22 cellular contexts compared by ENCODE assay signal in the genomic region with DNA sequence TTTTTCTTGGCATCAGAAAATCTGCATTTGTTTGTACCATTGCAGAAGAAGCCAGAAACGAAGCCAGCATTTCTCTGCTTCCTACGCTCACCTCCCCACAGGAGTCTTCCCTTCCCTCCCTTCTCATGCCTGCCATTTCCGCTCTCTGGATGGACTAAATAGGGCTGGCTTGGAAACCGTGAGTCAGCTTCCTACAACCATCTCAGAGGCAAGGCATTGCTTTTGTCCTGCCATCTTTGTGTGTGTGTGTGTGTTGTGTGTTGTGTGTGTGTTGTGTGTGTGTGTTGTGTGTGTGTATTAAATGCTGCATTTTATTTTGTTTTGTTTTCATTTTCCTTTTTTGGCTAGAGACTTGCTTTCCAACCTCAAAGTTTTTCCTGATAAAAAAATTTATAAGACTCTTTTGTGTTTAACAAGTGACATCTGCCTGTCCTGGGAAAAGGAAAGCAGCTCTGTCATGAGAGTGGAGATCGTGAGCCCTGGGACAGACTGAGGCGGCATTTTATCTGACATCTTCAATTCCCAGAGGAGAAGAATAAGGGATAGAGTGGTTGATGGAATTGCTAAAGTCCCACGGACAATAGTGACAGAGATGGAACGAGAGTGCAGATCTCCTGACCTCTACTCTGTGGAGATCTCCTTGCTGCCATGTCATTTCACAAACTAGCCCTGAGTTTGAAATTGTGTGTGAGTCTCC. TPM values are rescaled to one million over a fixed set of nuclear protein-coding genes. Genes with fewer than 3 reads are reported as not detected.
"Had no signal": no experiment of that assay in that cellular context is flagged by ENCODE, and none has a peak within 500 bp of the region (broad histone marks: within the 10 kb centered on the region; RNA-seq: fewer than 3 reads in every experiment).

No MANE protein-coding gene starts in this region.

- ATAC-seq: heart left ventricle; naive thymus-derived CD8-positive, alpha-beta T cell had no signal

- H3K4me1 ChIP-seq: heart left ventricle, spleen, testis, vagina had no signal

- H3K27ac Mint-ChIP-seq: activated naive CD4-positive, alpha-beta T cell treated with anti-CD3 and anti-CD28 coated beads, Interleukin-2, amount 50 U/mL, for 24 hours; brain; dendritic cell treated with granulocyte-macrophage colony-stimulating factor and Interleukin-4, amounts not matched to agents 40 ng/mL and 50 ng/mL, for 4 days; mesothelial cell of epicardium had no signal

- H3K27me3 ChIP-seq: testis, vagina had no signal

- DNase-seq: activated CD4-positive, alpha-beta T cell treated with anti-CD3 and anti-CD28 coated beads for 1 hour; activated CD4-positive, alpha-beta T cell treated with anti-CD3 and anti-CD28 coated beads, Interleukin-2, amount 50 U/mL, for 1 hour; activated gamma-delta T cell treated with Interleukin-2 at 50 U/mL for 16 hours; activated T-cell treated with anti-CD3 and anti-CD28 coated beads, Interleukin-2, amount 50 U/mL, for 1 hour; aorta; caudate nucleus; effector CD4-positive, alpha-beta T cell; naive thymus-derived CD8-positive, alpha-beta T cell; spleen; stimulated activated CD4-positive, alpha-beta T cell treated with anti-CD3 and anti-CD28 coated beads, Interleukin-4, amount 100 ng/mL, for 1 hour; stimulated activated naive CD4-positive, alpha-beta T cell; testis; trophoblast cell had no signal

- H3K4me1 Mint-ChIP-seq: activated naive CD4-positive, alpha-beta T cell treated with anti-CD3 and anti-CD28 coated beads, Interleukin-2, amount 50 U/mL, for 24 hours; brain; mesothelial cell of epicardium; naive thymus-derived CD8-positive, alpha-beta T cell had no signal

- H3K4me3 Mint-ChIP-seq: activated naive CD4-positive, alpha-beta T cell treated with anti-CD3 and anti-CD28 coated beads, Interleukin-2, amount 50 U/mL, for 24 hours; brain; dendritic cell treated with granulocyte-macrophage colony-stimulating factor and Interleukin-4, amounts not matched to agents 40 ng/mL and 50 ng/mL, for 4 days; mesothelial cell of epicardium; naive thymus-derived CD8-positive, alpha-beta T cell had no signal

- H3K4me3 ChIP-seq: heart left ventricle, lung, spleen, testis, vagina had no signal

- H3K27ac ChIP-seq: spleen, testis, vagina, VCaP had no signal

- H3K9me3 Mint-ChIP-seq: dendritic cell treated with granulocyte-macrophage colony-stimulating factor and Interleukin-4, amounts not matched to agents 40 ng/mL and 50 ng/mL, for 4 days had no signal

- H3K36me3 Mint-ChIP-seq: brain, mesothelial cell of epicardium had no signal

- H3K9me3 ChIP-seq: testis, vagina had no signal

- H3K36me3 ChIP-seq: heart left ventricle, spleen, vagina had no signal

RNA-seq across cellular contexts. Expression of gene EGFLAM, which starts 7.5 kb away (rescaled TPM):
- total RNA-seq: naive thymus-derived CD8-positive, alpha-beta T cell had no signal
- polyA plus RNA-seq: keratinocyte; naive thymus-derived CD8-positive, alpha-beta T cell had no signal
